7 cellular contexts compared by ENCODE assay signal in genomic region chr2:135533545-135533944, GRCh38. TPM values are rescaled to one million over a fixed set of nuclear protein-coding genes. Genes with fewer than 3 reads are reported as not detected.
DNase-seq lines count a peak whose midpoint lies in the region; ATAC-seq, FAIRE-seq and TF ChIP-seq lines count a peak whose summit lies in the region.
"Not testable (repeated sequence)": the region's sequence is repeated elsewhere in the genome, so short reads cannot be mapped to it uniquely, and the experiment has no call there.

No MANE protein-coding gene starts in this region.

- TF ChIP-seq RAD21 in K562 (CRISPR knock-in tag; conservative IDR thresholded peaks at IDR 0.05 in 1 of 2, IDR thresholded peaks at IDR 0.05 in 1 of 2): not testable (repeated sequence)

- H3K27ac Mint-ChIP-seq in activated CD4-positive, alpha-beta T cell treated with anti-CD3 and anti-CD28 coated beads, Interleukin-2, amount 10 ng/mL, durations not matched to agents 24 days and 14 days: not testable (repeated sequence)

- H2BK5ac ChIP-seq in trophoblast cell (ENCODE audit: low read depth, low read length, poor library complexity): not testable (repeated sequence)

- H3K79me2 ChIP-seq in Karpas-422 (ENCODE audit: low read length) (peaks cover 87% of the 10 kb centered on the region), OCI-LY7 (ENCODE audit: insufficient read depth, low read depth, low read length) (peaks cover 85% of the 10 kb centered on the region), K562 (ENCODE audit: control insufficient read depth, insufficient read depth, low read length) (peaks cover 74% of the 10 kb centered on the region), keratinocyte (ENCODE audit: control insufficient read depth, insufficient read depth, low read length) (peaks cover 73% of the 10 kb centered on the region)
- not testable (repeated sequence) for H3K79me2 ChIP-seq in trophoblast cell (ENCODE audit: control insufficient read depth, insufficient read depth, low read length, poor library complexity)

- peaks cover 0 to 50% (median 31%) of the 10 kb centered on the region in 11 experiments; a peak in 19 of 22 replicates for H3K36me3 ChIP-seq in BLaER1 treated with 17β-estradiol and CSF1 and Interleukin-3, amounts not matched to agents 10 nM and 100 nM
- peaks cover 31% of the 10 kb centered on the region for H3K36me3 ChIP-seq in Karpas-422 (ENCODE audit: insufficient read depth, low read length)
- peaks cover 47% of the 10 kb centered on the region for H3K36me3 ChIP-seq in OCI-LY7 (ENCODE audit: insufficient read depth, low read length)
- not testable (repeated sequence) for H3K36me3 ChIP-seq in K562 (ENCODE audit: control insufficient read depth, insufficient read depth, low read length); keratinocyte (ENCODE audit: control insufficient read depth in 2 of 2, extremely low read depth in 1 of 2, insufficient read depth in 2 of 2, low read length in 2 of 2); trophoblast cell (ENCODE audit: control insufficient read depth in 1 of 2, insufficient read depth in 2 of 2, low read length in 2 of 2)

- H2BK120ac ChIP-seq in trophoblast cell (ENCODE audit: insufficient read depth, low read length, poor library complexity): not testable (repeated sequence)

- not testable (repeated sequence) for TF ChIP-seq POLR2A in K562 (conservative IDR thresholded peaks at IDR 0.05)

- peak overlapping the region; percentile 19 for H3K4me3 Mint-ChIP-seq in activated CD4-positive, alpha-beta T cell treated with anti-CD3 and anti-CD28 coated beads, Interleukin-2, amount 10 ng/mL, durations not matched to agents 24 days and 14 days

- in situ Hi-C loops in K562 (cut with MboI): not testable (repeated sequence)

- dilution Hi-C loops in keratinocyte (cut with MboI; ENCODE audit: extremely low pct_ligation_motif_present, low sequenced_read_pairs): not testable (repeated sequence)

- H4K8ac ChIP-seq in trophoblast cell (ENCODE audit: low read depth, low read length): not testable (repeated sequence)

- H2AFZ ChIP-seq in Karpas-422 (ENCODE audit: low read length); OCI-LY7 (ENCODE audit: low read length); K562 (ENCODE audit: low read depth, low read length); keratinocyte (ENCODE audit: control insufficient read depth, low read length); trophoblast cell (ENCODE audit: insufficient read depth, low read length, poor library complexity): not testable (repeated sequence)

- intact Hi-C loops in OCI-LY7 (cut with micrococcal nuclease; ENCODE audit: unreplicated experiment): loop anchor here (2.0 to 10.0 kb wide), 2 partner anchors 177 to 529 kb away; no protein-coding TSS in a partner anchor
- intact Hi-C loops in activated CD4-positive, alpha-beta T cell treated with anti-CD3 and anti-CD28 coated beads, Interleukin-2, amount 10 ng/mL, durations not matched to agents 24 days and 14 days (cut with micrococcal nuclease): loop anchor here (5.0 to 10.0 kb wide), 5 partner anchors 159 to 849 kb away; partner anchors contain the start of genes CXCR4 and DARS1
- intact Hi-C loops in K562 (cut with micrococcal nuclease): loop anchor here (5.0 to 10.0 kb wide), 3 partner anchors 331 to 531 kb away; partner anchors contain the start of gene RAB3GAP1

- POLR2A ChIA-PET in OCI-LY7 (lab: Charles Lee) (interaction anchor here (0.7 to 2.4 kb wide), 4 partner anchors 18 to 575 kb away, joined by 3 to 10 read pairs (median 3); no protein-coding TSS in a partner anchor), K562 (lab: Yijun Ruan, JAX) (interaction anchor here (0.6 kb wide), 1 partner anchor 8 kb away, joined by 4 read pairs; no protein-coding TSS in a partner anchor)

- H3K9me3 Mint-ChIP-seq in activated CD4-positive, alpha-beta T cell treated with anti-CD3 and anti-CD28 coated beads, Interleukin-2, amount 10 ng/mL, durations not matched to agents 24 days and 14 days: not testable (repeated sequence)

- H3K4me1 Mint-ChIP-seq in activated CD4-positive, alpha-beta T cell treated with anti-CD3 and anti-CD28 coated beads, Interleukin-2, amount 10 ng/mL, durations not matched to agents 24 days and 14 days: peaks cover 23% of the 10 kb centered on the region

- CTCF ChIA-PET in OCI-LY7 (lab: Charles Lee; ENCODE audit: unreplicated experiment); K562 (lab: Yijun Ruan, JAX; ENCODE audit: low intra/inter-chr PET ratio): not testable (repeated sequence)

- not testable (repeated sequence) for FAIRE-seq in K562 (lab: Jason Lieb, UNC); keratinocyte (lab: Jason Lieb, UNC)

- peaks cover 11% of the 10 kb centered on the region for H3K36me3 Mint-ChIP-seq in activated CD4-positive, alpha-beta T cell treated with anti-CD3 and anti-CD28 coated beads, Interleukin-2, amount 10 ng/mL, durations not matched to agents 24 days and 14 days (ENCODE audit: low read depth)

- not testable (repeated sequence) for H3K14ac ChIP-seq in trophoblast cell (ENCODE audit: low read length)

- H4K91ac ChIP-seq in trophoblast cell (ENCODE audit: low read depth, low read length): not testable (repeated sequence)

- not testable (repeated sequence) for H3K79me1 ChIP-seq in trophoblast cell (ENCODE audit: low read length)

- not testable (repeated sequence) for H3K23ac ChIP-seq in trophoblast cell (ENCODE audit: low read length)

- H3K4me3 ChIP-seq in BLaER1 treated with 17β-estradiol and CSF1 and Interleukin-3, amounts not matched to agents 10 nM and 100 nM: peak overlapping the region in 5 of 10 experiments; percentile 71 to 90 (median 80); a peak in 9 of 20 replicates
- H3K4me3 ChIP-seq in Karpas-422 (ENCODE audit: low read length): peak overlapping the region; percentile 91; the same call in 1 of the 2 replicates
- peak overlapping the region; percentile 87 for H3K4me3 ChIP-seq in OCI-LY7 (ENCODE audit: low read depth, low read length, poor library complexity, severe bottlenecking)
- not testable (repeated sequence) for H3K4me3 ChIP-seq in K562; trophoblast cell (ENCODE audit: low read depth, low read length)
- peak overlapping the region in 1 of 3 experiments; percentile 82 for H3K4me3 ChIP-seq in keratinocyte (ENCODE audit: control insufficient read depth in 2 of 3, extremely low read depth in 1 of 3, insufficient read depth in 2 of 3, low read depth in 1 of 3, low read length in 3 of 3)

- H3K9me1 ChIP-seq in K562 (ENCODE audit: control insufficient read depth, insufficient read depth, low read length); keratinocyte (ENCODE audit: control insufficient read depth, extremely low read depth, insufficient read depth, low read length): not testable (repeated sequence)

- peaks cover 6 to 27% (median 23%) of the 10 kb centered on the region in 11 experiments; a peak in 20 of 22 replicates for H3K9me3 ChIP-seq in BLaER1 treated with 17β-estradiol and CSF1 and Interleukin-3, amounts not matched to agents 10 nM and 100 nM (replicated peaks in 1 of 11)
- not testable (repeated sequence) for H3K9me3 ChIP-seq in Karpas-422 (ENCODE audit: low read length); OCI-LY7 (ENCODE audit: low read length); K562 (replicated peaks; ENCODE audit: control insufficient read depth, insufficient read depth, low read depth, low read length); keratinocyte (ENCODE audit: control insufficient read depth, low read depth, low read length); trophoblast cell (ENCODE audit: insufficient read depth, low read depth, low read length)

- peak overlapping the region; percentile 79 to 95 (median 84) for H3K4me2 ChIP-seq in BLaER1 treated with 17β-estradiol and CSF1 and Interleukin-3, amounts not matched to agents 10 nM and 100 nM
- H3K4me2 ChIP-seq in Karpas-422 (ENCODE audit: low read depth, low read length, poor library complexity, severe bottlenecking) (peak overlapping the region; percentile 91), OCI-LY7 (ENCODE audit: low read length) (peak overlapping the region; percentile 78), keratinocyte (ENCODE audit: control insufficient read depth, extremely low read depth, insufficient read depth, low read depth, low read length) (peak overlapping the region; percentile 66)
- not testable (repeated sequence) for H3K4me2 ChIP-seq in K562 (ENCODE audit: insufficient read depth, low read length); trophoblast cell (ENCODE audit: low read length)

- H2AK5ac ChIP-seq in trophoblast cell (ENCODE audit: low read length): not testable (repeated sequence)

- H4K20me1 ChIP-seq in BLaER1 treated with 17β-estradiol and CSF1 and Interleukin-3, amounts not matched to agents 10 nM and 100 nM: peaks cover 0 to 34% (median 14%) of the 10 kb centered on the region in 11 experiments; a peak in 9 of 22 replicates
- not testable (repeated sequence) for H4K20me1 ChIP-seq in Karpas-422 (ENCODE audit: insufficient read depth, low read depth, low read length); K562 (replicated peaks; ENCODE audit: control insufficient read depth, insufficient read depth, low read length); keratinocyte (ENCODE audit: control insufficient read depth, extremely low read depth, insufficient read depth, low read length)
- H4K20me1 ChIP-seq in OCI-LY7 (ENCODE audit: insufficient read depth, low read length): peaks cover 13% of the 10 kb centered on the region; the same call in 1 of the 2 replicates

- not testable (repeated sequence) for ATAC-seq in K562

- peak overlapping the region in 3 of 11 experiments; percentile 95 to 96 (median 96); a peak in 1 of 22 replicates for H3K27ac ChIP-seq in BLaER1 treated with 17β-estradiol and CSF1 and Interleukin-3, amounts not matched to agents 10 nM and 100 nM
- not testable (repeated sequence) for H3K27ac ChIP-seq in Karpas-422 (ENCODE audit: low read length); OCI-LY7 (ENCODE audit: low read depth, low read length, poor library complexity, severe bottlenecking); K562 (ENCODE audit: extremely low read depth, low read depth, low read length); trophoblast cell (ENCODE audit: low read depth, low read length)
- H3K27ac ChIP-seq in keratinocyte (ENCODE audit: control insufficient read depth, insufficient read depth, low read length): peak overlapping the region; percentile 99

- not testable (repeated sequence) for BruUV-seq in OCI-LY7 (replicated peaks; lab: Mats Ljungman, UMichigan); K562 (replicated peaks; lab: Mats Ljungman, UMichigan)

- H3K9ac ChIP-seq in BLaER1 treated with 17β-estradiol and CSF1 and Interleukin-3, amounts not matched to agents 10 nM and 100 nM: peak overlapping the region in 5 of 11 experiments; percentile 94 to 96 (median 95); a peak in 7 of 22 replicates
- not testable (repeated sequence) for H3K9ac ChIP-seq in Karpas-422 (ENCODE audit: low read length); K562 (ENCODE audit: insufficient read depth in 1 of 2, low read depth in 2 of 2, low read length in 2 of 2); keratinocyte (ENCODE audit: control insufficient read depth, extremely low read depth, insufficient read depth, low read length); trophoblast cell (ENCODE audit: low read length)

- not testable (repeated sequence) for H3K27me3 ChIP-seq in BLaER1 treated with 17β-estradiol and CSF1 and Interleukin-3, amounts not matched to agents 10 nM and 100 nM; Karpas-422 (ENCODE audit: low read length); K562 (ENCODE audit: control insufficient read depth in 2 of 2, insufficient read depth in 2 of 2, low read length in 2 of 2); keratinocyte (ENCODE audit: control insufficient read depth, extremely low read depth, insufficient read depth, low read length); trophoblast cell (ENCODE audit: insufficient read depth, low read length)

- peak overlapping the region; percentile 83 for H3K4ac ChIP-seq in trophoblast cell (ENCODE audit: low read depth, low read length)

- not testable (repeated sequence) for TF ChIP-seq CTCF in OCI-LY7 (conservative IDR thresholded peaks at IDR 0.05; ENCODE audit: low read length); K562 (IDR thresholded peaks at IDR 0.05 in 2 of 3, conservative IDR thresholded peaks at IDR 0.05 in 1 of 3; ENCODE audit: insufficient read depth in 2 of 3, low read depth in 1 of 3, low read length in 3 of 3); keratinocyte (optimal IDR thresholded peaks at IDR 0.05 in 1 of 3, IDR thresholded peaks at IDR 0.05 in 1 of 3, conservative IDR thresholded peaks at IDR 0.05 in 1 of 3; ENCODE audit: extremely low read depth in 1 of 3, insufficient read depth in 2 of 3, low read length in 3 of 3)

- not testable (repeated sequence) for H2BK12ac ChIP-seq in trophoblast cell (ENCODE audit: low read length)

- 92% methylated on average over 15 of the region's 15 CpGs for WGBS in K562 (ENCODE audit: insufficient coverage, low coverage, missing lambda C conversion rate)
- no CpG with 5 or more reads among the region's 15 CpGs for WGBS in trophoblast cell (ENCODE audit: extremely low coverage, insufficient coverage, insufficient read length)

- H4K12ac ChIP-seq in trophoblast cell (ENCODE audit: low read depth, low read length): not testable (repeated sequence)

- H3K9me2 ChIP-seq in Karpas-422 (replicated peaks; ENCODE audit: insufficient read depth, low read length); OCI-LY7 (ENCODE audit: insufficient read depth, low read length): not testable (repeated sequence)

- not testable (repeated sequence) for TF ChIP-seq EP300 in K562 (IDR thresholded peaks at IDR 0.05; ENCODE audit: low read length)

- DNase-seq in Karpas-422; OCI-LY7 (ENCODE audit: low spot score); activated CD4-positive, alpha-beta T cell treated with anti-CD3 and anti-CD28 coated beads, Interleukin-2, amount 10 ng/mL, durations not matched to agents 24 days and 14 days; K562 (ENCODE audit: extremely low read depth in 1 of 4, low spot score in 3 of 4); keratinocyte (ENCODE audit: low read depth, low spot score); trophoblast cell: not testable (repeated sequence)

- H3K18ac ChIP-seq in trophoblast cell (ENCODE audit: low read length): not testable (repeated sequence)

- peaks cover 20 to 35% (median 32%) of the 10 kb centered on the region in 10 experiments for H3K4me1 ChIP-seq in BLaER1 treated with 17β-estradiol and CSF1 and Interleukin-3, amounts not matched to agents 10 nM and 100 nM
- H3K4me1 ChIP-seq in Karpas-422 (ENCODE audit: low read length) (peaks cover 36% of the 10 kb centered on the region), OCI-LY7 (ENCODE audit: insufficient read depth, low read length, poor library complexity, severe bottlenecking) (peaks cover 32% of the 10 kb centered on the region), K562 (replicated peaks in 1 of 2; ENCODE audit: control insufficient read depth in 2 of 2, insufficient read depth in 2 of 2, low read length in 2 of 2) (peaks cover 0 to 15% of the 10 kb centered on the region in 2 experiments; a peak in 2 of 5 replicates), keratinocyte (ENCODE audit: control insufficient read depth, extremely low read depth, insufficient read depth, low read length) (peaks cover 12% of the 10 kb centered on the region)
- not testable (repeated sequence) for H3K4me1 ChIP-seq in trophoblast cell (ENCODE audit: control insufficient read depth in 1 of 2, insufficient read depth in 2 of 2, low read length in 2 of 2)

- not testable (repeated sequence) for H3K27me3 Mint-ChIP-seq in activated CD4-positive, alpha-beta T cell treated with anti-CD3 and anti-CD28 coated beads, Interleukin-2, amount 10 ng/mL, durations not matched to agents 24 days and 14 days

RNA-seq across cellular contexts. Expression of gene R3HDM1, which starts 2.3 kb away (rescaled TPM):
- 42.7 and 69.4 TPM in 2 replicates for total RNA-seq in Karpas-422 (2014; rRNA removed; shearing (Covaris generic); ENCODE audit: low replicate concordance)
- total RNA-seq in OCI-LY7 (2014; rRNA removed; shearing (Covaris generic)): 28.7 and 67.5 TPM in 2 replicates
- 111 and 122 TPM in 2 replicates for total RNA-seq in OCI-LY7 (2022)
- total RNA-seq in activated CD4-positive, alpha-beta T cell treated with anti-CD3 and anti-CD28 coated beads, Interleukin-2, amount 10 ng/mL, durations not matched to agents 24 days and 14 days: 65.8 and 78.3 TPM in 2 replicates
- total RNA-seq in K562 (2011; cell fraction: chromatin; rRNA removed; ENCODE audit: low replicate concordance): 36.9 and 130 TPM in 2 replicates
- total RNA-seq in K562 (2011; cell fraction: nucleolus; rRNA removed): 23.0 and 34.0 TPM in 2 replicates
- total RNA-seq in K562 (2011; cell fraction: nucleoplasm; rRNA removed): 54.6 and 83.0 TPM in 2 replicates
- total RNA-seq in K562 (2014; rRNA removed): 11.1 and 14.2 TPM in 2 replicates
- total RNA-seq in K562 (2014; rRNA removed; fragmentation: Illumina TruSeq; extraction: Trizol): 26.8 and 28.2 TPM in 2 replicates
- 31.0 and 31.4 TPM in 2 replicates for total RNA-seq in K562 (2015; rRNA removed; fragmentation: Illumina TruSeq; extraction: Trizol)
- 49.4 and 50.1 TPM in 2 replicates for total RNA-seq in K562 (2021)
- 72.1 and 81.8 TPM in 2 replicates for polyA plus RNA-seq in K562 (2011; rRNA removed)
- 111 and 126 TPM in 2 replicates for polyA plus RNA-seq in K562 (2011; cell fraction: cytosol; rRNA removed)
- 39.0 and 43.6 TPM in 2 replicates for polyA plus RNA-seq in K562 (2011; cell fraction: nucleus; rRNA removed)
- polyA plus RNA-seq in K562 (2012): 32.7 and 43.5 TPM in 2 replicates
- polyA plus RNA-seq in K562 (2014; fragmentation: Illumina TruSeq; extraction: Trizol): 72.7 and 89.4 TPM in 2 replicates
- 10 to 100 TPM; 12.4 to 20.8 TPM for polyA plus RNA-seq in K562 (2014; fragmentation: Nextera tagmentation; extraction: Ambion mirVana)
- polyA plus RNA-seq in K562 (2014; rRNA removed): 43.4 and 44.3 TPM in 2 replicates
- polyA minus RNA-seq in K562 (2011; rRNA and poly(A)+ RNA removed): 56.2 and 56.6 TPM in 2 replicates
- 35.9 and 43.7 TPM in 2 replicates for polyA minus RNA-seq in K562 (2011; cell fraction: cytosol; rRNA and poly(A)+ RNA removed)
- polyA minus RNA-seq in K562 (2011; cell fraction: nucleus; rRNA and poly(A)+ RNA removed): 32.2 and 40.2 TPM in 2 replicates
- polyA plus RNA-seq in keratinocyte: 27.5 to 41.0 TPM (median 38.5 TPM) in 3 replicates
- polyA plus RNA-seq in keratinocyte (2011; ENCODE audit: low read depth): 23.4 TPM
- polyA plus RNA-seq in keratinocyte (2011; cell fraction: cytosol; rRNA removed): 33.5 and 47.4 TPM in 2 replicates
- 27.1 and 33.1 TPM in 2 replicates for polyA plus RNA-seq in keratinocyte (2011; cell fraction: nucleus; rRNA removed)
- polyA plus RNA-seq in keratinocyte (2012; ENCODE audit: low replicate concordance): 8.2 and 28.6 TPM in 2 replicates
- polyA minus RNA-seq in keratinocyte: 22.7 to 60.4 TPM (median 42.9 TPM) in 3 replicates
- polyA minus RNA-seq in keratinocyte (2011; cell fraction: cytosol; rRNA and poly(A)+ RNA removed): 21.7 TPM
- 23.8 and 40.1 TPM in 2 replicates for polyA minus RNA-seq in keratinocyte (2011; cell fraction: nucleus; rRNA and poly(A)+ RNA removed)
- 30.7 and 33.1 TPM in 2 replicates for polyA plus RNA-seq in trophoblast cell (2013)

RNA-seq across cellular contexts. Expression of gene ZRANB3, which starts 2.5 kb away (rescaled TPM):
- 6.2 and 12.6 TPM in 2 replicates for total RNA-seq in Karpas-422 (2014; rRNA removed; shearing (Covaris generic); ENCODE audit: low replicate concordance)
- 10.9 and 11.6 TPM in 2 replicates for total RNA-seq in OCI-LY7 (2014; rRNA removed; shearing (Covaris generic))
- total RNA-seq in OCI-LY7 (2022) (24.8 and 27.0 TPM in 2 replicates), K562 (2014; rRNA removed) (8.6 and 11.6 TPM in 2 replicates), K562 (2014; rRNA removed; fragmentation: Illumina TruSeq; extraction: Trizol) (19.1 and 24.7 TPM in 2 replicates), K562 (2015; rRNA removed; fragmentation: Illumina TruSeq; extraction: Trizol) (13.3 and 15.0 TPM in 2 replicates), K562 (2021) (14.7 and 16.3 TPM in 2 replicates)
- 6.8 and 9.2 TPM in 2 replicates for total RNA-seq in activated CD4-positive, alpha-beta T cell treated with anti-CD3 and anti-CD28 coated beads, Interleukin-2, amount 10 ng/mL, durations not matched to agents 24 days and 14 days
- total RNA-seq in K562 (2011; cell fraction: chromatin; rRNA removed; ENCODE audit: low replicate concordance): 19.3 and 48.2 TPM in 2 replicates
- total RNA-seq in K562 (2011; cell fraction: nucleolus; rRNA removed): 7.0 and 8.8 TPM in 2 replicates
- total RNA-seq in K562 (2011; cell fraction: nucleoplasm; rRNA removed): 15.4 and 25.0 TPM in 2 replicates
- polyA plus RNA-seq in K562 (2011; rRNA removed) (15.7 and 21.3 TPM in 2 replicates), K562 (2014; fragmentation: Illumina TruSeq; extraction: Trizol) (11.8 and 13.9 TPM in 2 replicates), K562 (2014; fragmentation: Nextera tagmentation; extraction: Ambion mirVana) (10 to 100 TPM; 12.1 to 15.3 TPM), K562 (2014; rRNA removed) (7.1 and 9.5 TPM in 2 replicates), keratinocyte (5.5 to 10.6 TPM (median 6.3 TPM) in 3 replicates)
- polyA plus RNA-seq in K562 (2011; cell fraction: cytosol; rRNA removed): 4.9 and 9.7 TPM in 2 replicates
- polyA plus RNA-seq in K562 (2011; cell fraction: nucleus; rRNA removed): 4.6 and 6.2 TPM in 2 replicates
- polyA plus RNA-seq in K562 (2012): 8.6 and 10.9 TPM in 2 replicates
- 27.5 and 30.9 TPM in 2 replicates for polyA minus RNA-seq in K562 (2011; rRNA and poly(A)+ RNA removed)
- polyA minus RNA-seq in K562 (2011; cell fraction: cytosol; rRNA and poly(A)+ RNA removed): 7.8 and 10.9 TPM in 2 replicates
- polyA minus RNA-seq in K562 (2011; cell fraction: nucleus; rRNA and poly(A)+ RNA removed): 8.5 and 14.7 TPM in 2 replicates
- polyA plus RNA-seq in keratinocyte (2011; ENCODE audit: low read depth): 3.0 TPM
- 5.5 and 9.7 TPM in 2 replicates for polyA plus RNA-seq in keratinocyte (2011; cell fraction: cytosol; rRNA removed)
- polyA plus RNA-seq in keratinocyte (2011; cell fraction: nucleus; rRNA removed): 7.1 and 7.4 TPM in 2 replicates
- 2.7 and 7.3 TPM in 2 replicates for polyA plus RNA-seq in keratinocyte (2012; ENCODE audit: low replicate concordance)
- 2.8 to 9.3 TPM (median 3.4 TPM) in 3 replicates for polyA minus RNA-seq in keratinocyte
- polyA minus RNA-seq in keratinocyte (2011; cell fraction: cytosol; rRNA and poly(A)+ RNA removed): 4.0 TPM
- polyA minus RNA-seq in keratinocyte (2011; cell fraction: nucleus; rRNA and poly(A)+ RNA removed): 4.9 and 17.3 TPM in 2 replicates
- 3.7 TPM in 2 replicates for polyA plus RNA-seq in trophoblast cell (2013)
